18 cellular contexts compared by ENCODE assay signal in the genomic region with DNA sequence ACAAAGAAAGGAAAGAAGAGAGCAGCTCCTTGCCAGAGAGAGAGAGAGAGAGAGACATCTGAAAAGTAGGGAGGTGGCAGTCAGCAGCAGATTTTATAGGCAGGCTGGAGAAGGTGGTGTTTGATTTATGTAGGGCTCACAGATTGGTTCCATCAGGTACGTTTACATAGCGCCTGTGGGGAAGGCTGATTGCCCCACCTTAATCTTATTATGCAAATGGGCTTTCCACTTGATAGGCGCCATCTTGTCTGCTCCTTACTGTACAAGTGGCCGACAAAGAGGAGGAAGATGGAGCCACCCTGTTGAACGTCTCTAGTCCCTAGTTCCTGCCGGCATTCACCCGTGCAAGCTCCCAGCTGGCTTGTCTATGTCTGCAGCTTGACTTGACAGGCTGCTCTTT. TPM values are rescaled to one million over a fixed set of nuclear protein-coding genes. Genes with fewer than 3 reads are reported as not detected.
DNase-seq lines count a peak whose midpoint lies in the region; ATAC-seq and TF ChIP-seq lines count a peak whose summit lies in the region.
"Had no signal": no experiment of that assay in that cellular context is flagged by ENCODE, and none has a peak within 500 bp of the region (broad histone marks: within the 10 kb centered on the region; RNA-seq: fewer than 3 reads in every experiment).

No MANE protein-coding gene starts in this region.

- H3K9me3 ChIP-seq in OCI-LY1 (ENCODE audit: low read length) (peaks cover 14% of the 10 kb centered on the region), left lung (no peaks in the 10 kb centered on the region)

- H3F3A ChIP-seq in OCI-LY1 (ENCODE audit: insufficient read depth, low read length) = no peaks in the 10 kb centered on the region

- TF ChIP-seq CTCF in OCI-LY1 (IDR thresholded peaks at IDR 0.05; ENCODE audit: low read length) (no peak), left lung (IDR thresholded peaks at IDR 0.05) (no peak)

- H3K9ac ChIP-seq in OCI-LY1 (ENCODE audit: low read length) = no peak overlapping the region; the same call in 1 of the 2 replicates

- H3K79me2 ChIP-seq in OCI-LY1 (ENCODE audit: insufficient read depth, low read length) = no peaks in the 10 kb centered on the region

- H3K4me2 ChIP-seq in OCI-LY1 (ENCODE audit: low read length) = peak overlapping the region; percentile 27
- H3K4me2 ChIP-seq: PC-9 had no signal

- intact Hi-C loops in left lung (cut with DNase I) (no loop called here), sciatic nerve (cut with DNase I) (no loop called here)

- H3K9me2 ChIP-seq in OCI-LY1 (ENCODE audit: low read depth, low read length) = no peaks in the 10 kb centered on the region

- DNase-seq in DMS79 treated with DMSO at 0.1 percent for 48 hours (lab: John Stamatoyannopoulos, UW) (peak; percentile 87), NCI-H187 (lab: John Stamatoyannopoulos, UW) (peak; percentile 82 to 85), left lung (no peak), sciatic nerve (ENCODE audit: low spot score) (no peak)
- DNase-seq in stimulated activated CD4-positive, alpha-beta T cell treated with anti-CD3 and anti-CD28 coated beads, Interleukin-4, amount 100 ng/mL, for 1 hour = no peak
- DNase-seq: activated CD4-positive, CD25-positive, alpha-beta regulatory T cell; activated CD8-positive, alpha-beta memory T cell treated with anti-CD3 and anti-CD28 coated beads, Interleukin-2, amount 50 U/mL, for 48 hours; central memory CD4-positive, alpha-beta T cell; naive thymus-derived CD4-positive, alpha-beta T cell; PC-9; stimulated activated CD4-positive, alpha-beta T cell treated with anti-CD3 and anti-CD28 coated beads, Interleukin-2, amount 100 ng/mL, for 48 hours; SW 1271 had no signal

- peak overlapping the region; percentile 44 for H3K27ac ChIP-seq in OCI-LY1 (ENCODE audit: low read depth, low read length, poor library complexity, severe bottlenecking)
- H3K27ac ChIP-seq in left lung = no peak overlapping the region
- H3K27ac ChIP-seq: gastroesophageal sphincter, PC-9 had no signal

- H3K27me3 ChIP-seq in OCI-LY1 (ENCODE audit: insufficient read depth, low read length) = no peaks in the 10 kb centered on the region
- no peaks in the 10 kb centered on the region for H3K27me3 ChIP-seq in left lung

- H3K4me3 ChIP-seq in OCI-LY1 (ENCODE audit: low read depth, low read length, poor library complexity, severe bottlenecking) (peak overlapping the region; percentile 34), left lung (no peak overlapping the region)
- H3K4me3 ChIP-seq: gastroesophageal sphincter, GM12878, PC-9 had no signal

- H3K36me3 ChIP-seq in OCI-LY1 (ENCODE audit: insufficient read depth, low read length) (peaks cover 3% of the 10 kb centered on the region; the same call in 1 of the 2 replicates), left lung (no peaks in the 10 kb centered on the region)
- H3K36me3 ChIP-seq: gastroesophageal sphincter had no signal

- peak overlapping the region; percentile 61; the same call in 1 of the 2 replicates for H2AFZ ChIP-seq in OCI-LY1 (ENCODE audit: low read length)
- H2AFZ ChIP-seq: PC-9 had no signal

- no peaks in the 10 kb centered on the region for H4K20me1 ChIP-seq in OCI-LY1 (ENCODE audit: insufficient read depth, low read length)

- H3K4me1 ChIP-seq in OCI-LY1 (ENCODE audit: insufficient read depth, low read length, severe bottlenecking) (peaks cover 29% of the 10 kb centered on the region), left lung (no peaks in the 10 kb centered on the region)
- H3K4me1 ChIP-seq: gastroesophageal sphincter had no signal

- ATAC-seq in left lung = peak; percentile 70
- no peak for ATAC-seq in SK-N-SH treated with all-trans-retinoic acid at 6 μM for 48 hours
- ATAC-seq in GM18907 (IDR thresholded peaks at IDR 0.05; ENCODE audit: unreplicated experiment) = no peak
- no peak for ATAC-seq in sciatic nerve
- ATAC-seq: activated naive CD4-positive, alpha-beta T cell treated with anti-CD3 and anti-CD28 coated beads, Interleukin-2, amount 50 U/mL, for 72 hours; gastroesophageal sphincter; GM12878; naive thymus-derived CD4-positive, alpha-beta T cell had no signal

TF ChIP-seq in SK-N-SH treated with all-trans-retinoic acid at 6 μM for 48 hours, 23 proteins besides CTCF, POLR2A, EP300 and RAD21:
- TF ChIP-seq ARNTL (CRISPR knock-in tag; IDR thresholded peaks at IDR 0.05; ENCODE audit: borderline replicate concordance, low read depth) (no peak), ZFP30 (CRISPR knock-in tag; IDR thresholded peaks at IDR 0.05) (no peak), OSR1 (CRISPR knock-in tag; IDR thresholded peaks at IDR 0.05) (no peak), ZNF565 (CRISPR knock-in tag; conservative IDR thresholded peaks at IDR 0.05; ENCODE audit: low read depth) (no peak)
- TF ChIP-seq, protein P1, sequence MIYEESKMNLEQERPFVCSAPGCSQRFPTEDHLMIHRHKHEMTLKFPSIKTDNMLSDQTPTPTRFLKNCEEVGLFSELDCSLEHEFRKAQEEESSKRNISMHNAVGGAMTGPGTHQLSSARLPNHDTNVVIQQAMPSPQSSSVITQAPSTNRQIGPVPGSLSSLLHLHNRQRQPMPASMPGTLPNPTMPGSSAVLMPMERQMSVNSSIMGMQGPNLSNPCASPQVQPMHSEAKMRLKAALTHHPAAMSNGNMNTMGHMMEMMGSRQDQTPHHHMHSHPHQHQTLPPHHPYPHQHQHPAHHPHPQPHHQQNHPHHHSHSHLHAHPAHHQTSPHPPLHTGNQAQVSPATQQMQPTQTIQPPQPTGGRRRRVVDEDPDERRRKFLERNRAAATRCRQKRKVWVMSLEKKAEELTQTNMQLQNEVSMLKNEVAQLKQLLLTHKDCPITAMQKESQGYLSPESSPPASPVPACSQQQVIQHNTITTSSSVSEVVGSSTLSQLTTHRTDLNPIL (CRISPR knock-in tag; IDR thresholded peaks at IDR 0.05; ENCODE audit: low read depth) = no peak
- TF ChIP-seq, protein P2, sequence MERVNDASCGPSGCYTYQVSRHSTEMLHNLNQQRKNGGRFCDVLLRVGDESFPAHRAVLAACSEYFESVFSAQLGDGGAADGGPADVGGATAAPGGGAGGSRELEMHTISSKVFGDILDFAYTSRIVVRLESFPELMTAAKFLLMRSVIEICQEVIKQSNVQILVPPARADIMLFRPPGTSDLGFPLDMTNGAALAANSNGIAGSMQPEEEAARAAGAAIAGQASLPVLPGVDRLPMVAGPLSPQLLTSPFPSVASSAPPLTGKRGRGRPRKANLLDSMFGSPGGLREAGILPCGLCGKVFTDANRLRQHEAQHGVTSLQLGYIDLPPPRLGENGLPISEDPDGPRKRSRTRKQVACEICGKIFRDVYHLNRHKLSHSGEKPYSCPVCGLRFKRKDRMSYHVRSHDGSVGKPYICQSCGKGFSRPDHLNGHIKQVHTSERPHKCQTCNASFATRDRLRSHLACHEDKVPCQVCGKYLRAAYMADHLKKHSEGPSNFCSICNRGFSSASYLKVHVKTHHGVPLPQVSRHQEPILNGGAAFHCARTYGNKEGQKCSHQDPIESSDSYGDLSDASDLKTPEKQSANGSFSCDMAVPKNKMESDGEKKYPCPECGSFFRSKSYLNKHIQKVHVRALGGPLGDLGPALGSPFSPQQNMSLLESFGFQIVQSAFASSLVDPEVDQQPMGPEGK (CRISPR knock-in tag; IDR thresholded peaks at IDR 0.05; ENCODE audit: borderline replicate concordance) = no peak
- TF ChIP-seq, protein P3, sequence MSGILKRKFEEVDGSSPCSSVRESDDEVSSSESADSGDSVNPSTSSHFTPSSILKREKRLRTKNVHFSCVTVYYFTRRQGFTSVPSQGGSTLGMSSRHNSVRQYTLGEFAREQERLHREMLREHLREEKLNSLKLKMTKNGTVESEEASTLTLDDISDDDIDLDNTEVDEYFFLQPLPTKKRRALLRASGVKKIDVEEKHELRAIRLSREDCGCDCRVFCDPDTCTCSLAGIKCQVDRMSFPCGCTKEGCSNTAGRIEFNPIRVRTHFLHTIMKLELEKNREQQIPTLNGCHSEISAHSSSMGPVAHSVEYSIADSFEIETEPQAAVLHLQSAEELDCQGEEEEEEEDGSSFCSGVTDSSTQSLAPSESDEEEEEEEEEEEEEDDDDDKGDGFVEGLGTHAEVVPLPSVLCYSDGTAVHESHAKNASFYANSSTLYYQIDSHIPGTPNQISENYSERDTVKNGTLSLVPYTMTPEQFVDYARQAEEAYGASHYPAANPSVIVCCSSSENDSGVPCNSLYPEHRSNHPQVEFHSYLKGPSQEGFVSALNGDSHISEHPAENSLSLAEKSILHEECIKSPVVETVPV (CRISPR knock-in tag; IDR thresholded peaks at IDR 0.05) = no peak
- TF ChIP-seq, protein P4, sequence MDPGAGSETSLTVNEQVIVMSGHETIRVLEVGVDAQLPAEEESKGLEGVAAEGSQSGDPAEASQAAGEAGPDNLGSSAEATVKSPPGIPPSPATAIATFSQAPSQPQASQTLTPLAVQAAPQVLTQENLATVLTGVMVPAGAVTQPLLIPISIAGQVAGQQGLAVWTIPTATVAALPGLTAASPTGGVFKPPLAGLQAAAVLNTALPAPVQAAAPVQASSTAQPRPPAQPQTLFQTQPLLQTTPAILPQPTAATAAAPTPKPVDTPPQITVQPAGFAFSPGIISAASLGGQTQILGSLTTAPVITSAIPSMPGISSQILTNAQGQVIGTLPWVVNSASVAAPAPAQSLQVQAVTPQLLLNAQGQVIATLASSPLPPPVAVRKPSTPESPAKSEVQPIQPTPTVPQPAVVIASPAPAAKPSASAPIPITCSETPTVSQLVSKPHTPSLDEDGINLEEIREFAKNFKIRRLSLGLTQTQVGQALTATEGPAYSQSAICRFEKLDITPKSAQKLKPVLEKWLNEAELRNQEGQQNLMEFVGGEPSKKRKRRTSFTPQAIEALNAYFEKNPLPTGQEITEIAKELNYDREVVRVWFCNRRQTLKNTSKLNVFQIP (CRISPR knock-in tag; IDR thresholded peaks at IDR 0.05; ENCODE audit: borderline replicate concordance, low read depth) = no peak

RNA-seq across cellular contexts. Expression of a gene that starts 49.1 kb away (rescaled TPM):
- 10 to 100 TPM; 28.8 to 31.5 TPM for total RNA-seq in left lung
- total RNA-seq in sciatic nerve = 26.7 TPM

RNA-seq across cellular contexts. Expression of a gene that starts 49.1 kb away (rescaled TPM):
- 10 to 100 TPM; 32.2 to 37.5 TPM for total RNA-seq in left lung
- total RNA-seq in sciatic nerve = 34.6 TPM

Comparison
In these comparisons a context has a peak if more than half of its experiments do, and no peak if none do; other contexts are left out.
1. DNase-seq: peak in DMS79 treated with DMSO at 0.1 percent for 48 hours (single experiment) and NCI-H187 (2 of 2); none in left lung (0 of 2), sciatic nerve (single experiment) and stimulated activated CD4-positive, alpha-beta T cell treated with anti-CD3 and anti-CD28 coated beads, Interleukin-4, amount 100 ng/mL, for 1 hour (single experiment).